Comparison of ENCODE assay signal across 1 cellular context in the genomic region with DNA sequence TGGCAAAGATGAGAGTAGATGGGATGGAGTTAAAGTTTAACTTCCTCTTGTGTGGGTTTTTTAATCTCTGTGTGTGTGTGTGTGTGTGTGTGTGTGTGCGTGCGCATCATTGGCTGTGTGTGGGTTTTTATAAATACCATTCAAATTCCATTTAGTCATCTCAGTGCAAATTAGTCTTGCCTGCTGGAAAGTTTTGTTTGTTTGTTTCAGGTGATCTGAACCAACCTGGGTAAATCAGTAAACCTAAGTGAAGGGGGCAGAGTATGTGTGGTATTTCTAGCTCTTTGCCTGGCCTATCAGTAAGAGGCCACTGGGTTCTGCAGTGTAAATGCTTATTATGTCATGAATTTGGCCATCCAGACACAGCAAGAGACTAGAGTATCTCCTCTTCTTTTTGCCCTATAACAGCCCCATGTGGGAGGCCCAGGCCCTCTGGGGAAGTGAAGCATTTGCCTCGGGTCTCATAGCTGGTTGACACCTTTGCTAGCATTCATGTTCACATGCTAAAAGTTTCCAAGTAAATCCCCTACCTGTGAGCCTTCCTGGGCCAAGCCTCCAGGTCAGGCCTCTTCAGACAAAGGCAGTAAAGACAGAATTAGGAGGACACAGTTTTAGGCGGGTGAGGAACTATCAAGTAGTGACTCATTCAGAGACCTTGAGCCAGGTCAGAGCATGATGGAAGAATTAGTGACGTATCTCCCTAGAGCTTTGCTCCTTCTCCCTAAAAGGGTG.
A peak's percentile ranks its signal among the peaks of the same experiment; 100 is the strongest.
TF ChIP-seq lines count a peak whose summit lies in the region.

No MANE protein-coding gene starts in this region.

TF ChIP-seq in GM12878, 131 proteins besides CTCF, POLR2A, EP300 and RAD21 (continued from another document and continues in another):
- TF ChIP-seq TBL1XR1 (IDR thresholded peaks at IDR 0.05; ENCODE audit: low read depth, low read length) = peak; percentile 33; the same call in 1 of the 2 replicates
- no peak for TF ChIP-seq SUPT20H (IDR thresholded peaks at IDR 0.05; ENCODE audit: borderline replicate concordance, control insufficient read depth, low read depth, low read length)
- TF ChIP-seq SIN3A (IDR thresholded peaks at IDR 0.05; ENCODE audit: low read depth, low read length) = no peak
- peak; percentile 91; the same call in 1 of the 2 replicates for TF ChIP-seq DPF2 (IDR thresholded peaks at IDR 0.05)
- TF ChIP-seq, protein P1, sequence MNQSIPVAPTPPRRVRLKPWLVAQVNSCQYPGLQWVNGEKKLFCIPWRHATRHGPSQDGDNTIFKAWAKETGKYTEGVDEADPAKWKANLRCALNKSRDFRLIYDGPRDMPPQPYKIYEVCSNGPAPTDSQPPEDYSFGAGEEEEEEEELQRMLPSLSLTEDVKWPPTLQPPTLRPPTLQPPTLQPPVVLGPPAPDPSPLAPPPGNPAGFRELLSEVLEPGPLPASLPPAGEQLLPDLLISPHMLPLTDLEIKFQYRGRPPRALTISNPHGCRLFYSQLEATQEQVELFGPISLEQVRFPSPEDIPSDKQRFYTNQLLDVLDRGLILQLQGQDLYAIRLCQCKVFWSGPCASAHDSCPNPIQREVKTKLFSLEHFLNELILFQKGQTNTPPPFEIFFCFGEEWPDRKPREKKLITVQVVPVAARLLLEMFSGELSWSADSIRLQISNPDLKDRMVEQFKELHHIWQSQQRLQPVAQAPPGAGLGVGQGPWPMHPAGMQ (IDR thresholded peaks at IDR 0.05; ENCODE audit: borderline replicate concordance) = no peak; the same call in 1 of the 2 replicates
- TF ChIP-seq, protein P2, sequence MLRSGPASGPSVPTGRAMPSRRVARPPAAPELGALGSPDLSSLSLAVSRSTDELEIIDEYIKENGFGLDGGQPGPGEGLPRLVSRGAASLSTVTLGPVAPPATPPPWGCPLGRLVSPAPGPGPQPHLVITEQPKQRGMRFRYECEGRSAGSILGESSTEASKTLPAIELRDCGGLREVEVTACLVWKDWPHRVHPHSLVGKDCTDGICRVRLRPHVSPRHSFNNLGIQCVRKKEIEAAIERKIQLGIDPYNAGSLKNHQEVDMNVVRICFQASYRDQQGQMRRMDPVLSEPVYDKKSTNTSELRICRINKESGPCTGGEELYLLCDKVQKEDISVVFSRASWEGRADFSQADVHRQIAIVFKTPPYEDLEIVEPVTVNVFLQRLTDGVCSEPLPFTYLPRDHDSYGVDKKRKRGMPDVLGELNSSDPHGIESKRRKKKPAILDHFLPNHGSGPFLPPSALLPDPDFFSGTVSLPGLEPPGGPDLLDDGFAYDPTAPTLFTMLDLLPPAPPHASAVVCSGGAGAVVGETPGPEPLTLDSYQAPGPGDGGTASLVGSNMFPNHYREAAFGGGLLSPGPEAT (IDR thresholded peaks at IDR 0.05; ENCODE audit: low read depth) = peak; percentile 83
- peak; percentile 41; the same call in 1 of the 2 replicates for TF ChIP-seq ZNF384 (IDR thresholded peaks at IDR 0.05; ENCODE audit: borderline replicate concordance, low read depth, low read length)
- no peak for TF ChIP-seq YBX1 (IDR thresholded peaks at IDR 0.05)
- peak; percentile 45; the same call in 1 of the 2 replicates for TF ChIP-seq ZNF217 (IDR thresholded peaks at IDR 0.05)
- TF ChIP-seq, protein P3, sequence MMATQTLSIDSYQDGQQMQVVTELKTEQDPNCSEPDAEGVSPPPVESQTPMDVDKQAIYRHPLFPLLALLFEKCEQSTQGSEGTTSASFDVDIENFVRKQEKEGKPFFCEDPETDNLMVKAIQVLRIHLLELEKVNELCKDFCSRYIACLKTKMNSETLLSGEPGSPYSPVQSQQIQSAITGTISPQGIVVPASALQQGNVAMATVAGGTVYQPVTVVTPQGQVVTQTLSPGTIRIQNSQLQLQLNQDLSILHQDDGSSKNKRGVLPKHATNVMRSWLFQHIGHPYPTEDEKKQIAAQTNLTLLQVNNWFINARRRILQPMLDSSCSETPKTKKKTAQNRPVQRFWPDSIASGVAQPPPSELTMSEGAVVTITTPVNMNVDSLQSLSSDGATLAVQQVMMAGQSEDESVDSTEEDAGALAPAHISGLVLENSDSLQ (IDR thresholded peaks at IDR 0.05) = no peak
- no peak for TF ChIP-seq ZZZ3 (IDR thresholded peaks at IDR 0.05; ENCODE audit: control insufficient read depth, insufficient read length, low read depth)
- TF ChIP-seq NBN (IDR thresholded peaks at IDR 0.05) = peak; percentile 98
- TF ChIP-seq ZSCAN29 (IDR thresholded peaks at IDR 0.05) = no peak
- TF ChIP-seq, protein P4, sequence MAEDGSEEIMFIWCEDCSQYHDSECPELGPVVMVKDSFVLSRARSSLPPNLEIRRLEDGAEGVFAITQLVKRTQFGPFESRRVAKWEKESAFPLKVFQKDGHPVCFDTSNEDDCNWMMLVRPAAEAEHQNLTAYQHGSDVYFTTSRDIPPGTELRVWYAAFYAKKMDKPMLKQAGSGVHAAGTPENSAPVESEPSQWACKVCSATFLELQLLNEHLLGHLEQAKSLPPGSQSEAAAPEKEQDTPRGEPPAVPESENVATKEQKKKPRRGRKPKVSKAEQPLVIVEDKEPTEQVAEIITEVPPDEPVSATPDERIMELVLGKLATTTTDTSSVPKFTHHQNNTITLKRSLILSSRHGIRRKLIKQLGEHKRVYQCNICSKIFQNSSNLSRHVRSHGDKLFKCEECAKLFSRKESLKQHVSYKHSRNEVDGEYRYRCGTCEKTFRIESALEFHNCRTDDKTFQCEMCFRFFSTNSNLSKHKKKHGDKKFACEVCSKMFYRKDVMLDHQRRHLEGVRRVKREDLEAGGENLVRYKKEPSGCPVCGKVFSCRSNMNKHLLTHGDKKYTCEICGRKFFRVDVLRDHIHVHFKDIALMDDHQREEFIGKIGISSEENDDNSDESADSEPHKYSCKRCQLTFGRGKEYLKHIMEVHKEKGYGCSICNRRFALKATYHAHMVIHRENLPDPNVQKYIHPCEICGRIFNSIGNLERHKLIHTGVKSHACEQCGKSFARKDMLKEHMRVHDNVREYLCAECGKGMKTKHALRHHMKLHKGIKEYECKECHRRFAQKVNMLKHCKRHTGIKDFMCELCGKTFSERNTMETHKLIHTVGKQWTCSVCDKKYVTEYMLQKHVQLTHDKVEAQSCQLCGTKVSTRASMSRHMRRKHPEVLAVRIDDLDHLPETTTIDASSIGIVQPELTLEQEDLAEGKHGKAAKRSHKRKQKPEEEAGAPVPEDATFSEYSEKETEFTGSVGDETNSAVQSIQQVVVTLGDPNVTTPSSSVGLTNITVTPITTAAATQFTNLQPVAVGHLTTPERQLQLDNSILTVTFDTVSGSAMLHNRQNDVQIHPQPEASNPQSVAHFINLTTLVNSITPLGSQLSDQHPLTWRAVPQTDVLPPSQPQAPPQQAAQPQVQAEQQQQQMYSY (CRISPR knock-in tag; IDR thresholded peaks at IDR 0.05) = no peak
- TF ChIP-seq, protein P5, sequence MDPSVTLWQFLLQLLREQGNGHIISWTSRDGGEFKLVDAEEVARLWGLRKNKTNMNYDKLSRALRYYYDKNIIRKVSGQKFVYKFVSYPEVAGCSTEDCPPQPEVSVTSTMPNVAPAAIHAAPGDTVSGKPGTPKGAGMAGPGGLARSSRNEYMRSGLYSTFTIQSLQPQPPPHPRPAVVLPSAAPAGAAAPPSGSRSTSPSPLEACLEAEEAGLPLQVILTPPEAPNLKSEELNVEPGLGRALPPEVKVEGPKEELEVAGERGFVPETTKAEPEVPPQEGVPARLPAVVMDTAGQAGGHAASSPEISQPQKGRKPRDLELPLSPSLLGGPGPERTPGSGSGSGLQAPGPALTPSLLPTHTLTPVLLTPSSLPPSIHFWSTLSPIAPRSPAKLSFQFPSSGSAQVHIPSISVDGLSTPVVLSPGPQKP (IDR thresholded peaks at IDR 0.05; ENCODE audit: low read depth, low read length) = no peak
- TF ChIP-seq, protein P6, sequence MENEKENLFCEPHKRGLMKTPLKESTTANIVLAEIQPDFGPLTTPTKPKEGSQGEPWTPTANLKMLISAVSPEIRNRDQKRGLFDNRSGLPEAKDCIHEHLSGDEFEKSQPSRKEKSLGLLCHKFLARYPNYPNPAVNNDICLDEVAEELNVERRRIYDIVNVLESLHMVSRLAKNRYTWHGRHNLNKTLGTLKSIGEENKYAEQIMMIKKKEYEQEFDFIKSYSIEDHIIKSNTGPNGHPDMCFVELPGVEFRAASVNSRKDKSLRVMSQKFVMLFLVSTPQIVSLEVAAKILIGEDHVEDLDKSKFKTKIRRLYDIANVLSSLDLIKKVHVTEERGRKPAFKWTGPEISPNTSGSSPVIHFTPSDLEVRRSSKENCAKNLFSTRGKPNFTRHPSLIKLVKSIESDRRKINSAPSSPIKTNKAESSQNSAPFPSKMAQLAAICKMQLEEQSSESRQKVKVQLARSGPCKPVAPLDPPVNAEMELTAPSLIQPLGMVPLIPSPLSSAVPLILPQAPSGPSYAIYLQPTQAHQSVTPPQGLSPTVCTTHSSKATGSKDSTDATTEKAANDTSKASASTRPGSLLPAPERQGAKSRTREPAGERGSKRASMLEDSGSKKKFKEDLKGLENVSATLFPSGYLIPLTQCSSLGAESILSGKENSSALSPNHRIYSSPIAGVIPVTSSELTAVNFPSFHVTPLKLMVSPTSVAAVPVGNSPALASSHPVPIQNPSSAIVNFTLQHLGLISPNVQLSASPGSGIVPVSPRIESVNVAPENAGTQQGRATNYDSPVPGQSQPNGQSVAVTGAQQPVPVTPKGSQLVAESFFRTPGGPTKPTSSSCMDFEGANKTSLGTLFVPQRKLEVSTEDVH (IDR thresholded peaks at IDR 0.05; ENCODE audit: low read depth, partially characterized antibody) = no peak
- no peak for TF ChIP-seq ZNF207 (IDR thresholded peaks at IDR 0.05; ENCODE audit: borderline replicate concordance)
- peak; percentile 61 for TF ChIP-seq SMAD1 (IDR thresholded peaks at IDR 0.05; ENCODE audit: low read depth, partially characterized antibody)
- no peak for TF ChIP-seq CBFB (IDR thresholded peaks at IDR 0.05; ENCODE audit: low read depth)
- TF ChIP-seq KLF5 (IDR thresholded peaks at IDR 0.05; ENCODE audit: partially characterized antibody) = no peak
- TF ChIP-seq HDAC6 (IDR thresholded peaks at IDR 0.05; ENCODE audit: unreplicated experiment) = no peak
- peak; percentile 84 for TF ChIP-seq SMARCA5 (IDR thresholded peaks at IDR 0.05)
- no peak for TF ChIP-seq SREBF2 (IDR thresholded peaks at IDR 0.05; ENCODE audit: low read length)
- TF ChIP-seq YY1 (IDR thresholded peaks at IDR 0.05; ENCODE audit: low read depth, low read length) = 0 out of 2 replicates have a peak, but pooled peaks have one; percentile 32
- peak; percentile 78 for TF ChIP-seq BMI1 (IDR thresholded peaks at IDR 0.05; ENCODE audit: borderline replicate concordance)
- peak; percentile 69; the same call in 1 of the 2 replicates for TF ChIP-seq JUND (IDR thresholded peaks at IDR 0.05; ENCODE audit: low read depth, low read length)
- no peak for TF ChIP-seq PAX5 (IDR thresholded peaks at IDR 0.05; ENCODE audit: borderline replicate concordance, low read depth, low read length)
- TF ChIP-seq MXI1 (IDR thresholded peaks at IDR 0.05; ENCODE audit: low read depth, low read length) = 0 out of 2 replicates have a peak, but pooled peaks have one; percentile 28
- TF ChIP-seq, protein P7, sequence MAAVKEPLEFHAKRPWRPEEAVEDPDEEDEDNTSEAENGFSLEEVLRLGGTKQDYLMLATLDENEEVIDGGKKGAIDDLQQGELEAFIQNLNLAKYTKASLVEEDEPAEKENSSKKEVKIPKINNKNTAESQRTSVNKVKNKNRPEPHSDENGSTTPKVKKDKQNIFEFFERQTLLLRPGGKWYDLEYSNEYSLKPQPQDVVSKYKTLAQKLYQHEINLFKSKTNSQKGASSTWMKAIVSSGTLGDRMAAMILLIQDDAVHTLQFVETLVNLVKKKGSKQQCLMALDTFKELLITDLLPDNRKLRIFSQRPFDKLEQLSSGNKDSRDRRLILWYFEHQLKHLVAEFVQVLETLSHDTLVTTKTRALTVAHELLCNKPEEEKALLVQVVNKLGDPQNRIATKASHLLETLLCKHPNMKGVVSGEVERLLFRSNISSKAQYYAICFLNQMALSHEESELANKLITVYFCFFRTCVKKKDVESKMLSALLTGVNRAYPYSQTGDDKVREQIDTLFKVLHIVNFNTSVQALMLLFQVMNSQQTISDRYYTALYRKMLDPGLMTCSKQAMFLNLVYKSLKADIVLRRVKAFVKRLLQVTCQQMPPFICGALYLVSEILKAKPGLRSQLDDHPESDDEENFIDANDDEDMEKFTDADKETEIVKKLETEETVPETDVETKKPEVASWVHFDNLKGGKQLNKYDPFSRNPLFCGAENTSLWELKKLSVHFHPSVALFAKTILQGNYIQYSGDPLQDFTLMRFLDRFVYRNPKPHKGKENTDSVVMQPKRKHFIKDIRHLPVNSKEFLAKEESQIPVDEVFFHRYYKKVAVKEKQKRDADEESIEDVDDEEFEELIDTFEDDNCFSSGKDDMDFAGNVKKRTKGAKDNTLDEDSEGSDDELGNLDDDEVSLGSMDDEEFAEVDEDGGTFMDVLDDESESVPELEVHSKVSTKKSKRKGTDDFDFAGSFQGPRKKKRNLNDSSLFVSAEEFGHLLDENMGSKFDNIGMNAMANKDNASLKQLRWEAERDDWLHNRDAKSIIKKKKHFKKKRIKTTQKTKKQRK (IDR thresholded peaks at IDR 0.05; ENCODE audit: low read depth, low read length) = no peak
- TF ChIP-seq RELA (IDR thresholded peaks at IDR 0.05; ENCODE audit: borderline replicate concordance, partially characterized antibody) = no peak
- TF ChIP-seq RFX5 (IDR thresholded peaks at IDR 0.05; ENCODE audit: low read depth, low read length) = no peak
- TF ChIP-seq, protein P8, sequence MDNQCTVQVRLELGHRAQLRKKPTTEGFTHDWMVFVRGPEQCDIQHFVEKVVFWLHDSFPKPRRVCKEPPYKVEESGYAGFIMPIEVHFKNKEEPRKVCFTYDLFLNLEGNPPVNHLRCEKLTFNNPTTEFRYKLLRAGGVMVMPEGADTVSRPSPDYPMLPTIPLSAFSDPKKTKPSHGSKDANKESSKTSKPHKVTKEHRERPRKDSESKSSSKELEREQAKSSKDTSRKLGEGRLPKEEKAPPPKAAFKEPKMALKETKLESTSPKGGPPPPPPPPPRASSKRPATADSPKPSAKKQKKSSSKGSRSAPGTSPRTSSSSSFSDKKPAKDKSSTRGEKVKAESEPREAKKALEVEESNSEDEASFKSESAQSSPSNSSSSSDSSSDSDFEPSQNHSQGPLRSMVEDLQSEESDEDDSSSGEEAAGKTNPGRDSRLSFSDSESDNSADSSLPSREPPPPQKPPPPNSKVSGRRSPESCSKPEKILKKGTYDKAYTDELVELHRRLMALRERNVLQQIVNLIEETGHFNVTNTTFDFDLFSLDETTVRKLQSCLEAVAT (IDR thresholded peaks at IDR 0.05) = peak; percentile 94
- TF ChIP-seq NFYA (IDR thresholded peaks at IDR 0.05; ENCODE audit: borderline replicate concordance, low read depth, low read length) = no peak
- TF ChIP-seq CHD4 (IDR thresholded peaks at IDR 0.05) = no peak
- TF ChIP-seq CREB1 (IDR thresholded peaks at IDR 0.05; ENCODE audit: low read depth) = peak; percentile 60; the same call in 1 of the 2 replicates
